ENCODE assay signal across 1 cellular context in the genomic region with DNA sequence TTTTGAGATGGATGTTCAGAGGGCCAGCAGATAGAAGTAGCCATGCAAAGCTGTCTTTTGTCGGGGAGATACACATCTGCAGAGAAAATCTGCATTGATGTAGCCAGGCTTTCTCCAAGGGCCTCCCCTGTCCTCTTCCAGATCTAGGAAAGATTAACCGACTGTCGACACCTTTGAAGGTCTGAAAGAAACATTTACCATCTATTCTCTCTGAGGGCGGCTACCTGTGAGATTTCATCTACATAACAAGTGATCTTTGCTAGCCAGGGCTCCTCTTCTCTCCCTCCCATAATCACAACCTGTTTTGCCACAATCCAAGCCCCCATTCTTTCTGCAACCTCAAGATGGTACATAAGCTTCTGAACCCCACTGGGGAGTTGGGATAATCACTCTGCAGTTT.
TF ChIP-seq lines count a peak whose summit lies in the region.

No MANE protein-coding gene starts in this region.

TF ChIP-seq in WTC11, 78 proteins besides CTCF, POLR2A, EP300 and RAD21 (continued from another document):
- TF ChIP-seq, protein P1, sequence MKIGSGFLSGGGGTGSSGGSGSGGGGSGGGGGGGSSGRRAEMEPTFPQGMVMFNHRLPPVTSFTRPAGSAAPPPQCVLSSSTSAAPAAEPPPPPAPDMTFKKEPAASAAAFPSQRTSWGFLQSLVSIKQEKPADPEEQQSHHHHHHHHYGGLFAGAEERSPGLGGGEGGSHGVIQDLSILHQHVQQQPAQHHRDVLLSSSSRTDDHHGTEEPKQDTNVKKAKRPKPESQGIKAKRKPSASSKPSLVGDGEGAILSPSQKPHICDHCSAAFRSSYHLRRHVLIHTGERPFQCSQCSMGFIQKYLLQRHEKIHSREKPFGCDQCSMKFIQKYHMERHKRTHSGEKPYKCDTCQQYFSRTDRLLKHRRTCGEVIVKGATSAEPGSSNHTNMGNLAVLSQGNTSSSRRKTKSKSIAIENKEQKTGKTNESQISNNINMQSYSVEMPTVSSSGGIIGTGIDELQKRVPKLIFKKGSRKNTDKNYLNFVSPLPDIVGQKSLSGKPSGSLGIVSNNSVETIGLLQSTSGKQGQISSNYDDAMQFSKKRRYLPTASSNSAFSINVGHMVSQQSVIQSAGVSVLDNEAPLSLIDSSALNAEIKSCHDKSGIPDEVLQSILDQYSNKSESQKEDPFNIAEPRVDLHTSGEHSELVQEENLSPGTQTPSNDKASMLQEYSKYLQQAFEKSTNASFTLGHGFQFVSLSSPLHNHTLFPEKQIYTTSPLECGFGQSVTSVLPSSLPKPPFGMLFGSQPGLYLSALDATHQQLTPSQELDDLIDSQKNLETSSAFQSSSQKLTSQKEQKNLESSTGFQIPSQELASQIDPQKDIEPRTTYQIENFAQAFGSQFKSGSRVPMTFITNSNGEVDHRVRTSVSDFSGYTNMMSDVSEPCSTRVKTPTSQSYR (CRISPR knock-in tag; IDR thresholded peaks at IDR 0.05) = no peak
- no peak for TF ChIP-seq MXD4 (CRISPR knock-in tag; IDR thresholded peaks at IDR 0.05; ENCODE audit: borderline replicate concordance)
- TF ChIP-seq, protein P2, sequence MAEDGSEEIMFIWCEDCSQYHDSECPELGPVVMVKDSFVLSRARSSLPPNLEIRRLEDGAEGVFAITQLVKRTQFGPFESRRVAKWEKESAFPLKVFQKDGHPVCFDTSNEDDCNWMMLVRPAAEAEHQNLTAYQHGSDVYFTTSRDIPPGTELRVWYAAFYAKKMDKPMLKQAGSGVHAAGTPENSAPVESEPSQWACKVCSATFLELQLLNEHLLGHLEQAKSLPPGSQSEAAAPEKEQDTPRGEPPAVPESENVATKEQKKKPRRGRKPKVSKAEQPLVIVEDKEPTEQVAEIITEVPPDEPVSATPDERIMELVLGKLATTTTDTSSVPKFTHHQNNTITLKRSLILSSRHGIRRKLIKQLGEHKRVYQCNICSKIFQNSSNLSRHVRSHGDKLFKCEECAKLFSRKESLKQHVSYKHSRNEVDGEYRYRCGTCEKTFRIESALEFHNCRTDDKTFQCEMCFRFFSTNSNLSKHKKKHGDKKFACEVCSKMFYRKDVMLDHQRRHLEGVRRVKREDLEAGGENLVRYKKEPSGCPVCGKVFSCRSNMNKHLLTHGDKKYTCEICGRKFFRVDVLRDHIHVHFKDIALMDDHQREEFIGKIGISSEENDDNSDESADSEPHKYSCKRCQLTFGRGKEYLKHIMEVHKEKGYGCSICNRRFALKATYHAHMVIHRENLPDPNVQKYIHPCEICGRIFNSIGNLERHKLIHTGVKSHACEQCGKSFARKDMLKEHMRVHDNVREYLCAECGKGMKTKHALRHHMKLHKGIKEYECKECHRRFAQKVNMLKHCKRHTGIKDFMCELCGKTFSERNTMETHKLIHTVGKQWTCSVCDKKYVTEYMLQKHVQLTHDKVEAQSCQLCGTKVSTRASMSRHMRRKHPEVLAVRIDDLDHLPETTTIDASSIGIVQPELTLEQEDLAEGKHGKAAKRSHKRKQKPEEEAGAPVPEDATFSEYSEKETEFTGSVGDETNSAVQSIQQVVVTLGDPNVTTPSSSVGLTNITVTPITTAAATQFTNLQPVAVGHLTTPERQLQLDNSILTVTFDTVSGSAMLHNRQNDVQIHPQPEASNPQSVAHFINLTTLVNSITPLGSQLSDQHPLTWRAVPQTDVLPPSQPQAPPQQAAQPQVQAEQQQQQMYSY (CRISPR knock-in tag; IDR thresholded peaks at IDR 0.05) = no peak
- TF ChIP-seq, protein P3, sequence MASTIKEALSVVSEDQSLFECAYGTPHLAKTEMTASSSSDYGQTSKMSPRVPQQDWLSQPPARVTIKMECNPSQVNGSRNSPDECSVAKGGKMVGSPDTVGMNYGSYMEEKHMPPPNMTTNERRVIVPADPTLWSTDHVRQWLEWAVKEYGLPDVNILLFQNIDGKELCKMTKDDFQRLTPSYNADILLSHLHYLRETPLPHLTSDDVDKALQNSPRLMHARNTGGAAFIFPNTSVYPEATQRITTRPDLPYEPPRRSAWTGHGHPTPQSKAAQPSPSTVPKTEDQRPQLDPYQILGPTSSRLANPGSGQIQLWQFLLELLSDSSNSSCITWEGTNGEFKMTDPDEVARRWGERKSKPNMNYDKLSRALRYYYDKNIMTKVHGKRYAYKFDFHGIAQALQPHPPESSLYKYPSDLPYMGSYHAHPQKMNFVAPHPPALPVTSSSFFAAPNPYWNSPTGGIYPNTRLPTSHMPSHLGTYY (CRISPR knock-in tag; IDR thresholded peaks at IDR 0.05) = no peak
